23 cellular contexts compared by ENCODE assay signal in genomic region chr5:89929173-89929572, GRCh38.
A peak's percentile ranks its signal among the peaks of the same experiment; 100 is the strongest.
DNase-seq lines count a peak whose midpoint lies in the region; TF ChIP-seq lines count a peak whose summit lies in the region.
"Had no signal": no experiment of that assay in that cellular context is flagged by ENCODE, and none has a peak within 500 bp of the region (broad histone marks: within the 10 kb centered on the region; RNA-seq: fewer than 3 reads in every experiment).

No MANE protein-coding gene starts in this region.

- H3K4me1 ChIP-seq in endodermal cell (ENCODE audit: control insufficient read depth, insufficient read depth, low read length) = no peaks in the 10 kb centered on the region
- H3K4me1 ChIP-seq: Peyer's patch, stomach, uterus had no signal

- POLR2A ChIA-PET in activated CD4-positive, alpha-beta memory T cell treated with anti-CD3 and anti-CD28 coated beads for 36 hours (lab: Charles Lee) = no interaction called here

- peaks cover 18% of the 10 kb centered on the region for H3K4me1 Mint-ChIP-seq in endodermal cell
- H3K4me1 Mint-ChIP-seq in activated CD4-positive, alpha-beta memory T cell treated with anti-CD3 and anti-CD28 coated beads for 36 hours (ENCODE audit: low read depth) = no peaks in the 10 kb centered on the region
- H3K4me1 Mint-ChIP-seq: CD8-positive, alpha-beta memory T cell had no signal

- CTCF ChIA-PET in activated CD4-positive, alpha-beta memory T cell treated with anti-CD3 and anti-CD28 coated beads for 36 hours (lab: Charles Lee) = no interaction called here

- H3K4me3 Mint-ChIP-seq in endodermal cell = no peak overlapping the region
- no peak overlapping the region for H3K4me3 Mint-ChIP-seq in activated CD4-positive, alpha-beta memory T cell treated with anti-CD3 and anti-CD28 coated beads for 36 hours
- H3K4me3 Mint-ChIP-seq: CD8-positive, alpha-beta memory T cell; dendritic cell treated with granulocyte-macrophage colony-stimulating factor and Interleukin-4, amounts not matched to agents 40 ng/mL and 50 ng/mL, for 4 days; neural crest cell had no signal

- H3K9me3 Mint-ChIP-seq in endodermal cell = peaks cover 2% of the 10 kb centered on the region
- peaks cover 2% of the 10 kb centered on the region for H3K9me3 Mint-ChIP-seq in activated CD4-positive, alpha-beta memory T cell treated with anti-CD3 and anti-CD28 coated beads for 36 hours

- H3K4me3 ChIP-seq in endodermal cell (ENCODE audit: low read length) = no peak overlapping the region
- H3K4me3 ChIP-seq: HAP-1, heart left ventricle, MG63, Peyer's patch, stomach, uterus had no signal

- intact Hi-C loops in activated CD4-positive, alpha-beta memory T cell treated with anti-CD3 and anti-CD28 coated beads for 36 hours (cut with micrococcal nuclease) = no loop called here

- WGBS in endodermal cell (ENCODE audit: insufficient coverage in 1 of 2, insufficient read length in 1 of 2), 2 experiments = 86% methylated on average over 1 of the region's 2 CpGs; no CpG with 5 or more reads in 1 of the 2 experiments

- in situ Hi-C loops in GM13977 (cut with MboI; ENCODE audit: low pct_unique_long_range_greater_than_20kb, low sequenced_read_pairs, unreplicated experiment) = no loop called here

- no peak overlapping the region for H3K9ac ChIP-seq in endodermal cell (ENCODE audit: extremely low read depth, low read length, poor library complexity, severe bottlenecking)

- peaks cover under 1% of the 10 kb centered on the region for H3K27me3 ChIP-seq in endodermal cell (ENCODE audit: control insufficient read depth, insufficient read depth, low read length, poor library complexity, severe bottlenecking)
- H3K27me3 ChIP-seq: heart left ventricle, MG63, Peyer's patch, stomach, uterus had no signal

- H3K27ac Mint-ChIP-seq in endodermal cell = no peak overlapping the region
- H3K27ac Mint-ChIP-seq in activated CD4-positive, alpha-beta memory T cell treated with anti-CD3 and anti-CD28 coated beads for 36 hours = no peak overlapping the region
- H3K27ac Mint-ChIP-seq: CD8-positive, alpha-beta memory T cell; dendritic cell treated with granulocyte-macrophage colony-stimulating factor and Interleukin-4, amounts not matched to agents 40 ng/mL and 50 ng/mL, for 4 days had no signal

- no peaks in the 10 kb centered on the region for H3K36me3 Mint-ChIP-seq in endodermal cell (ENCODE audit: low read depth)
- no peaks in the 10 kb centered on the region for H3K36me3 Mint-ChIP-seq in activated CD4-positive, alpha-beta memory T cell treated with anti-CD3 and anti-CD28 coated beads for 36 hours
- H3K36me3 Mint-ChIP-seq: CD8-positive, alpha-beta memory T cell had no signal

- DNase-seq in A172 (ENCODE audit: low spot score) (peak; percentile 11), GM13977 (ENCODE audit: low spot score) (no peak), RPMI7951 (ENCODE audit: low read depth) (peak; percentile 16), endodermal cell (peak; percentile 48), retina (no peak), NCI-H2196 treated with DMSO at 0.1 percent for 48 hours (lab: John Stamatoyannopoulos, UW; ENCODE audit: unreplicated experiment) (no peak), NCI-H1436 treated with DMSO at 0.1 percent for 48 hours (lab: John Stamatoyannopoulos, UW) (no peak)
- no peak for DNase-seq in activated CD4-positive, alpha-beta memory T cell treated with anti-CD3 and anti-CD28 coated beads for 36 hours
- DNase-seq: aorta; CD8-positive, alpha-beta memory T cell; erythroblast; islet precursor cell; MG63; NCI-H2081 treated with DMSO at 0.1 percent for 48 hours; NCI-H69; Peyer's patch; stomach; T-helper 1 cell; uterus had no signal

- TF ChIP-seq CTCF in GM13977 (IDR thresholded peaks at IDR 0.05; ENCODE audit: extremely low read depth, insufficient read depth, missing control alignments) (peak; percentile 38), endodermal cell (conservative IDR thresholded peaks at IDR 0.05) (peak; percentile 69)

- no peaks in the 10 kb centered on the region for H3K27me3 Mint-ChIP-seq in endodermal cell (ENCODE audit: insufficient read depth)
- H3K27me3 Mint-ChIP-seq in activated CD4-positive, alpha-beta memory T cell treated with anti-CD3 and anti-CD28 coated beads for 36 hours = no peaks in the 10 kb centered on the region
- H3K27me3 Mint-ChIP-seq: CD8-positive, alpha-beta memory T cell; dendritic cell treated with granulocyte-macrophage colony-stimulating factor and Interleukin-4, amounts not matched to agents 40 ng/mL and 50 ng/mL, for 4 days had no signal

- H3K27ac ChIP-seq in endodermal cell (ENCODE audit: low read depth, low read length) = no peak overlapping the region
- H3K27ac ChIP-seq: Peyer's patch, stomach, uterus had no signal

- H3K36me3 ChIP-seq in endodermal cell (ENCODE audit: control insufficient read depth, insufficient read depth, low read length) = no peaks in the 10 kb centered on the region
- H3K36me3 ChIP-seq: HAP-1, heart left ventricle, MG63, Peyer's patch, stomach, uterus had no signal

- no peaks in the 10 kb centered on the region for H3K9me3 ChIP-seq in endodermal cell (ENCODE audit: control insufficient read depth, low read length)
- H3K9me3 ChIP-seq: HAP-1, MG63, Peyer's patch, stomach, uterus had no signal

Comparison
In these comparisons a context has a peak if more than half of its experiments do, and no peak if none do; other contexts are left out.
1. DNase-seq: peak in A172 (single experiment), RPMI7951 (single experiment) and endodermal cell (single experiment); none in GM13977 (single experiment), retina (single experiment), NCI-H2196 treated with DMSO at 0.1 percent for 48 hours (single experiment), NCI-H1436 treated with DMSO at 0.1 percent for 48 hours (single experiment) and activated CD4-positive, alpha-beta memory T cell treated with anti-CD3 and anti-CD28 coated beads for 36 hours (single experiment).